Comparison of ENCODE assay signal across 10 cellular contexts in genomic region chr10:133097961-133098360, GRCh38. TPM values are rescaled to one million over a fixed set of nuclear protein-coding genes. Genes with fewer than 3 reads are reported as not detected.
"Had no signal": no experiment of that assay in that cellular context is flagged by ENCODE, and none has a peak within 500 bp of the region (broad histone marks: within the 10 kb centered on the region; RNA-seq: fewer than 3 reads in every experiment).

No MANE protein-coding gene starts in this region.

- H3K27ac Mint-ChIP-seq: H9, HFFc6 had no signal

- H3K27ac ChIP-seq: GM23248 had no signal

- FAIRE-seq: H54 had no signal

- DNase-seq: GM23248, GOT3, H7, H9, HCEC 1CT, HFFc6 had no signal

- H3K9me3 Mint-ChIP-seq: H9 had no signal

- ATAC-seq: HCT116 had no signal

- H3K36me3 ChIP-seq: HAP-1 had no signal

- H3K4me3 Mint-ChIP-seq: HFFc6 had no signal

- H3K4me3 ChIP-seq: GM23248, HAP-1 had no signal

- H2AFZ ChIP-seq: GM23248 had no signal

- H3K9ac ChIP-seq: GM23248 had no signal

- H3K9me3 ChIP-seq: HAP-1 had no signal

RNA-seq across cellular contexts. Expression of gene ADGRA1, which starts 10.2 kb away (rescaled TPM):
- total RNA-seq: GM23248, H4, HFFc6 had no signal
- polyA plus RNA-seq: GM23248 had no signal
